In the genomic region with DNA sequence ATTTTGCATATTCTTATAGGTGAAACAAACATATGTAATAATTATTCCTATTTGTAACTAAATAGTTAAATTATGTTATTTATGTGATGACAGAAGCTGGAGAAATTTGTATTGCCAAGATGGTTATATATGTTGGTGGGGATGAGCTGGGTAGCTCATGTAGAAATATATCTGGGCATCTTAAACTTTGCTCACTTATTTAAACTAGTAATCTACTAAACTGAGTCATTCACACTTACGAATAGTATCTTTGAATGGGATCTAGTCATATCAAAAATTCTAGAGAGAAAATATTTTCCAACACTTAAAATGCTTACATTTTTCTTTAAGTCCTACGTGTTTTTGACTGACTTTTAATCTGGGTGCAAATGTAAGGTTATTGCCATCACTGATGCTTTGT, we compare ENCODE assay signal across 32 cellular contexts. TPM values are rescaled to one million over a fixed set of nuclear protein-coding genes. Genes with fewer than 3 reads are reported as not detected.
"Had no signal": no experiment of that assay in that cellular context is flagged by ENCODE, and none has a peak within 500 bp of the region (broad histone marks: within the 10 kb centered on the region; RNA-seq: fewer than 3 reads in every experiment).

No MANE protein-coding gene starts in this region.

- H3K9me3 Mint-ChIP-seq: naive thymus-derived CD8-positive, alpha-beta T cell; natural killer cell treated with Interleukin-12 subunit alpha and Interleukin-12 subunit beta and Interleukin-15 and Interleukin-18, amount 100 ng/mL, for 72 hours; nephron progenitor cell; neural crest cell; stimulated activated memory B cell treated with anti-CD40 and anti-IgM and Interleukin-4, amounts not matched to agents 10 μg/mL and 1 μg/mL and 100 μg/mL, for 72 hours; stimulated activated naive CD8-positive, alpha-beta T cell treated with anti-CD3 and anti-CD28 coated beads, Interleukin-15, amount 100 ng/mL, for 72 hours; type B pancreatic cell had no signal

- H3K4me3 ChIP-seq: ovary, psoas muscle, right lobe of liver, sigmoid colon, suprapubic skin, testis, tibial artery, transverse colon, upper lobe of right lung, uterus had no signal

- H3K4me1 Mint-ChIP-seq: nephron progenitor cell; neural crest cell; stimulated activated naive CD8-positive, alpha-beta T cell treated with anti-CD3 and anti-CD28 coated beads, Interleukin-15, amount 100 ng/mL, for 72 hours had no signal

- DNase-seq: naive thymus-derived CD8-positive, alpha-beta T cell; nephron progenitor cell; nucleus accumbens; ovary; posterior cingulate gyrus; psoas muscle; right cardiac atrium; right lobe of liver; sigmoid colon; small intestine; stimulated activated CD4-positive, alpha-beta T cell treated with anti-CD3 and anti-CD28 coated beads, Interleukin-15, amount 100 ng/mL, for 24 hours; stimulated activated CD4-positive, alpha-beta T cell treated with anti-CD3 and anti-CD28 coated beads, Interleukin-2, amount 100 ng/mL, for 24 hours; stimulated activated CD4-positive, alpha-beta T cell treated with anti-CD3 and anti-CD28 coated beads, Interleukin-2, amount 100 ng/mL, for 48 hours; stimulated activated CD4-positive, alpha-beta T cell treated with anti-CD3 and anti-CD28 coated beads, Interleukin-4, amount 100 ng/mL, for 24 hours; stimulated activated naive CD4-positive, alpha-beta T cell; stimulated activated naive CD8-positive, alpha-beta T cell treated with anti-CD3 and anti-CD28 coated beads, Interleukin-15, amount 100 ng/mL, for 72 hours; stimulated activated naive CD8-positive, alpha-beta T cell treated with anti-CD3 and anti-CD28 coated beads, Interleukin-15, Interleukin-2, amounts not matched to agents 100 U/mL and 50 U/mL, for 24 hours; substantia nigra; testis; tibial artery; transverse colon; upper lobe of right lung; uterus had no signal

- H3K36me3 ChIP-seq: ovary, uterus had no signal

- H3K79me2 ChIP-seq: parathyroid adenoma had no signal

- H2AFZ ChIP-seq: parathyroid adenoma had no signal

- H3K4me3 Mint-ChIP-seq: naive thymus-derived CD8-positive, alpha-beta T cell; natural killer cell treated with Interleukin-12 subunit alpha and Interleukin-12 subunit beta and Interleukin-15 and Interleukin-18, amount 100 ng/mL, for 72 hours; nephron progenitor cell; neural crest cell; stimulated activated memory B cell treated with anti-CD40 and anti-IgM and Interleukin-4, amounts not matched to agents 10 μg/mL and 1 μg/mL and 100 μg/mL, for 72 hours; stimulated activated naive CD8-positive, alpha-beta T cell treated with anti-CD3 and anti-CD28 coated beads, Interleukin-15, amount 100 ng/mL, for 72 hours; type B pancreatic cell had no signal

- H3K27me3 ChIP-seq: neutrophil, ovary, right lobe of liver, sigmoid colon, suprapubic skin, testis, tibial artery, transverse colon, upper lobe of right lung, uterus had no signal

- H3K4me1 ChIP-seq: parathyroid adenoma, psoas muscle, sigmoid colon, suprapubic skin, testis, tibial artery, transverse colon, uterus had no signal

- ATAC-seq: naive thymus-derived CD8-positive, alpha-beta T cell; psoas muscle; right cardiac atrium; right lobe of liver; stimulated activated memory B cell treated with anti-CD40 and anti-IgM and Interleukin-4, amounts not matched to agents 10 μg/mL and 1 μg/mL and 100 μg/mL, for 72 hours; stimulated activated naive CD8-positive, alpha-beta T cell treated with anti-CD3 and anti-CD28 coated beads, Interleukin-15, amount 100 ng/mL, for 72 hours; stimulated activated naive CD8-positive, alpha-beta T cell treated with anti-CD3 and anti-CD28 coated beads, Interleukin-15, Interleukin-2, amounts not matched to agents 100 U/mL and 50 U/mL, for 24 hours; upper lobe of right lung had no signal

- H3K27ac Mint-ChIP-seq: natural killer cell treated with Interleukin-12 subunit alpha and Interleukin-12 subunit beta and Interleukin-15 and Interleukin-18, amount 100 ng/mL, for 72 hours; nephron progenitor cell; progenitor cell of endocrine pancreas; stimulated activated memory B cell treated with anti-CD40 and anti-IgM and Interleukin-4, amounts not matched to agents 10 μg/mL and 1 μg/mL and 100 μg/mL, for 72 hours; stimulated activated naive CD8-positive, alpha-beta T cell treated with anti-CD3 and anti-CD28 coated beads, Interleukin-15, amount 100 ng/mL, for 72 hours; type B pancreatic cell had no signal

- H3K9me3 ChIP-seq: neutrophil, ovary, psoas muscle, right lobe of liver, sigmoid colon, suprapubic skin, testis, tibial artery, transverse colon, upper lobe of right lung, uterus had no signal

- H3K27me3 Mint-ChIP-seq: naive thymus-derived CD8-positive, alpha-beta T cell; natural killer cell treated with Interleukin-12 subunit alpha and Interleukin-12 subunit beta and Interleukin-15 and Interleukin-18, amount 100 ng/mL, for 72 hours; progenitor cell of endocrine pancreas; stimulated activated memory B cell treated with anti-CD40 and anti-IgM and Interleukin-4, amounts not matched to agents 10 μg/mL and 1 μg/mL and 100 μg/mL, for 72 hours; stimulated activated naive CD8-positive, alpha-beta T cell treated with anti-CD3 and anti-CD28 coated beads, Interleukin-15, amount 100 ng/mL, for 72 hours; type B pancreatic cell had no signal

- H3K27ac ChIP-seq: ovary, parathyroid adenoma, psoas muscle, right lobe of liver, sigmoid colon, suprapubic skin, testis, tibial artery, transverse colon, upper lobe of right lung, uterus had no signal

RNA-seq across cellular contexts. Expression of gene EIF4EBP3, which starts 44.6 kb away (rescaled TPM):
- total RNA-seq: skeletal muscle tissue had no signal
